Comparison of ENCODE assay signal across 12 cellular contexts in the genomic region with DNA sequence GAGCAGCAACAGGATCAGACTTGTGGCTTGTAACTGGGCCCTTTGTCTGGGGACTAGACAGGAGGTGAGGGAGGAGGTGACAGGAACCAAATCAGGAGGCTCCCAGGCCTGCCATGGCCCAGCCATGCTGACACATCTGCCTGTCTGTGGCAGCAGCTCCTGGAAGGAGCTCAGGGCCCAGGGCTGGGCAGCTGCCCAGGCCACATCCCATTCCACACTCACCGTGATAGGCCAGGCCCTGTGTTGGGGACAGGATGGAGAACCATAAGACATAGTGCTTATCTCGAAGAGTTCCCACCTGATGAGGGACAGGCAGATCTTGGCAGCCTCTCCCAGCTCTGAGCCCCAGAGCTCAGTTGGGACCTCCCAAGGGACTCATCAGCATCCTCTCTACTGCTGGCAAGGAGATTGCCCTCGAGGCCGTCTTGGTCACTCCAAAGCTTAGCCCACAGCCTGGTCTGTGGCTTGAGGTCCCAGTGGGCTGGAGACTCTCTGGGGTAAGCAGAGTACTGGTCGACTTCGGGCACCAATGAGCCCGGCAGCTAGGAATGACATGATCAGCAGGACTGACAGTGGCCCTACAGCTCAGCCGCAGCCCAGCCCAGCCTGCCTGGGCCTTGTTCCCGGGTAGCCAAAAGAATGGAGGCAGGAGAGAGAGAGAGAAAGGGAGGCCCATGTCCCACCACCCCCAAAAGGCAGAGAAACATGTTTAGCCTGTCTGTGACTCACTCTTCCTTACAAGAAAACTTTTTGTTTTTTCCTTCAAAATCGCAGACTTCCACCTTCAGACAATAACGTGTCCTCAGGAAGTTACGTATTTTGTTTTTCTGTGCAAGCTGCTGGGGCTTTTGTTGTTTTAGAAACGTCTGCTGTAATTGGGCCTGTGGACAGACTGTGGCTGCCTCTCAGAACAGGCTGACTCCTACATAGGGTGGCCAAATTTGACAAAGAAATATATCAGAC.
DNase-seq lines count a peak whose midpoint lies in the region; ATAC-seq and TF ChIP-seq lines count a peak whose summit lies in the region.
"Had no signal": no experiment of that assay in that cellular context is flagged by ENCODE, and none has a peak within 500 bp of the region (broad histone marks: within the 10 kb centered on the region; RNA-seq: fewer than 3 reads in every experiment).

No MANE protein-coding gene starts in this region.

- DNase-seq in AG20443 (ENCODE audit: low spot score) (peak; percentile 62), T1000 (lab: John Stamatoyannopoulos, UW) (peak; percentile 29), fibroblast of pulmonary artery (ENCODE audit: low read depth) (peak; percentile 93), osteoblast (ENCODE audit: insufficient read length, low spot score, missing footprints) (peak; percentile 89), NCI-H526 treated with DMSO at 0.1 percent for 48 hours (lab: John Stamatoyannopoulos, UW) (no peak), HK-2 (ENCODE audit: unreplicated experiment) (no peak), NCI-H345 treated with DMSO at 0.1 percent for 48 hours (lab: John Stamatoyannopoulos, UW; ENCODE audit: unreplicated experiment) (no peak)
- DNase-seq: activated T-cell treated with anti-CD3 and anti-CD28 coated beads, Interleukin-2, amount 50 U/mL, for 48 hours; NCI-H510A treated with DMSO at 0.1 percent for 48 hours; stimulated activated CD4-positive, alpha-beta T cell treated with anti-CD3 and anti-CD28 coated beads, Interleukin-2, amount 100 ng/mL, for 48 hours; T-helper 2 cell had no signal

- ATAC-seq in GM18502 (IDR thresholded peaks at IDR 0.05; ENCODE audit: poor library complexity, unreplicated experiment): no peak

- H3K4me1 ChIP-seq in osteoblast (ENCODE audit: insufficient read depth, low read length): peaks cover 25% of the 10 kb centered on the region

- no peak overlapping the region for H3K4me3 ChIP-seq in fibroblast of pulmonary artery (replicated peaks; ENCODE audit: low read depth, low read length)
- no peak overlapping the region for H3K4me3 ChIP-seq in osteoblast (ENCODE audit: insufficient read depth, low read length)

- no peaks in the 10 kb centered on the region for H4K20me1 ChIP-seq in osteoblast (ENCODE audit: insufficient read depth, low read length)

- H3K27ac ChIP-seq in osteoblast (ENCODE audit: low read depth, low read length): peak overlapping the region; percentile 82

- TF ChIP-seq CTCF in fibroblast of pulmonary artery (IDR thresholded peaks at IDR 0.05; ENCODE audit: low read length, missing control alignments) (no peak), osteoblast (IDR thresholded peaks at IDR 0.05; ENCODE audit: extremely low read depth, low read depth, low read length) (no peak)

- no peak overlapping the region for H3K4me2 ChIP-seq in osteoblast (ENCODE audit: insufficient read depth, low read length)

- no peaks in the 10 kb centered on the region for H3K27me3 ChIP-seq in osteoblast (ENCODE audit: insufficient read depth, low read length)

- no peaks in the 10 kb centered on the region for H3K79me2 ChIP-seq in osteoblast (ENCODE audit: insufficient read depth, low read length)

- no peaks in the 10 kb centered on the region for H3K36me3 ChIP-seq in osteoblast (ENCODE audit: insufficient read depth, low read length)

- peak overlapping the region; percentile 83 for H2AFZ ChIP-seq in osteoblast (ENCODE audit: low read length)

- H3K9me3 ChIP-seq in osteoblast (ENCODE audit: low read depth, low read length): no peaks in the 10 kb centered on the region

Comparison
In these comparisons a context has a peak if more than half of its experiments do, and no peak if none do; other contexts are left out.
1. DNase-seq: peak in AG20443 (single experiment), T1000 (single experiment), fibroblast of pulmonary artery (single experiment) and osteoblast (single experiment); none in NCI-H526 treated with DMSO at 0.1 percent for 48 hours (single experiment), HK-2 (single experiment) and NCI-H345 treated with DMSO at 0.1 percent for 48 hours (single experiment).